Comparison of ENCODE assay signal across 14 cellular contexts in the genomic region with DNA sequence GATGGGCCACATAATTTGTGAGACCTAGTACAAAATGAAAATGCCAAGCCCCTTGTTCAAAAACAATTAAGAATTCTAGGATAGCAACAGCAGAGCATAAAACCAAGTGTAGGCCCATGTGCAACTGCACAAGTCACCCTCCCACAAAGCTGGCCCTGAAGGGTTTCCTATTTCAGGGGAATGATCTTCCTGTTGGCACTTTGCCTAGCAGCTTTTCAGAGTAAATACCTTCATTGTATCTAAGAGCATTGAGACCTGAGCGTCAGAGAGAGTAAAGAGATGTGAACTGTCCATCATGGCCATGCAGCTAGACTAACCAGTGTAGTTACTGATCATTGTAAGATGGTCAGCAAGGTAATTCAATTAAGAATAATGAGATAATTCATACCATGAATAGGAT.
DNase-seq lines count a peak whose midpoint lies in the region; ATAC-seq and TF ChIP-seq lines count a peak whose summit lies in the region.
"Had no signal": no experiment of that assay in that cellular context is flagged by ENCODE, and none has a peak within 500 bp of the region (broad histone marks: within the 10 kb centered on the region; RNA-seq: fewer than 3 reads in every experiment).

No MANE protein-coding gene starts in this region.

- no peak overlapping the region for H2BK5ac ChIP-seq in neuronal stem cell (ENCODE audit: low read length)

- H2BK120ac ChIP-seq in neuronal stem cell (ENCODE audit: low read depth, low read length) = no peak overlapping the region

- H3K4me3 ChIP-seq in PC-3 (ENCODE audit: low read length) = no peak overlapping the region
- H3K4me3 ChIP-seq in neuronal stem cell (ENCODE audit: low read length in 2 of 2) = no peak overlapping the region
- H3K4me3 ChIP-seq: Peyer's patch, spleen, vagina had no signal

- H2BK15ac ChIP-seq in neuronal stem cell (ENCODE audit: low read length) = no peak overlapping the region

- H3K9me2 ChIP-seq in PC-3 (replicated peaks; ENCODE audit: low read length) = no peaks in the 10 kb centered on the region

- H3K27ac Mint-ChIP-seq in activated naive CD8-positive, alpha-beta T cell treated with anti-CD3 and anti-CD28 coated beads, Interleukin-2, amount 50 U/mL, for 24 hours = no peak overlapping the region

- intact Hi-C loops in PC-3 (cut with micrococcal nuclease) = no loop called here

- peaks cover 22% of the 10 kb centered on the region for H3K4me1 ChIP-seq in PC-3 (ENCODE audit: insufficient read depth, low read length)
- H3K4me1 ChIP-seq in neuronal stem cell (ENCODE audit: control insufficient read depth in 2 of 2, insufficient read depth in 1 of 2, low read depth in 1 of 2, low read length in 2 of 2) = no peaks in the 10 kb centered on the region
- H3K4me1 ChIP-seq: Peyer's patch, spleen, vagina had no signal

- H2AFZ ChIP-seq in PC-3 (ENCODE audit: low read length) (no peak overlapping the region), neuronal stem cell (ENCODE audit: low read length) (no peak overlapping the region)

- no peaks in the 10 kb centered on the region for H4K20me1 ChIP-seq in PC-3 (ENCODE audit: low read length)

- H2BK12ac ChIP-seq in neuronal stem cell (ENCODE audit: low read length) = no peak overlapping the region

- no peaks in the 10 kb centered on the region for H3K27me3 Mint-ChIP-seq in activated naive CD8-positive, alpha-beta T cell treated with anti-CD3 and anti-CD28 coated beads, Interleukin-2, amount 50 U/mL, for 24 hours
- H3K27me3 Mint-ChIP-seq: naive thymus-derived CD4-positive, alpha-beta T cell had no signal

- H3K27me3 ChIP-seq in PC-3 (ENCODE audit: low read length) (no peaks in the 10 kb centered on the region), neuronal stem cell (ENCODE audit: control insufficient read depth in 3 of 3, insufficient read depth in 3 of 3, low read depth in 1 of 3, low read length in 3 of 3) (no peaks in the 10 kb centered on the region)
- H3K27me3 ChIP-seq: Peyer's patch, spleen, vagina had no signal

- H3K27ac ChIP-seq in PC-3 (ENCODE audit: low read length) = no peak overlapping the region
- no peak overlapping the region for H3K27ac ChIP-seq in neuronal stem cell (replicated peaks; ENCODE audit: low read length)
- H3K27ac ChIP-seq: Peyer's patch, spleen, vagina had no signal

- no peak overlapping the region for H3K23ac ChIP-seq in neuronal stem cell (ENCODE audit: low read depth, low read length, poor library complexity)

- CTCF ChIA-PET in PC-3 (lab: Charles Lee) = no interaction called here

- POLR2A ChIA-PET in PC-3 (lab: Charles Lee; ENCODE audit: unreplicated experiment) = no interaction called here

- WGBS in neuronal stem cell (ENCODE audit: extremely low coverage in 2 of 2, insufficient read length in 2 of 2, insufficient replicate concordance in 1 of 2), 2 donors = no CpG with 5 or more reads among the region's 1 CpG

- H3K79me1 ChIP-seq in neuronal stem cell (ENCODE audit: low read depth, low read length) = no peaks in the 10 kb centered on the region

- ATAC-seq in PC-3 = peak; percentile 67
- no peak for ATAC-seq in activated naive CD8-positive, alpha-beta T cell treated with anti-CD3 and anti-CD28 coated beads, Interleukin-2, amount 50 U/mL, for 24 hours
- ATAC-seq: naive thymus-derived CD4-positive, alpha-beta T cell had no signal

- no TSS peak for BruUV-seq in PC-3 (replicated peaks; lab: Mats Ljungman, UMichigan)

- no peaks in the 10 kb centered on the region for H3K9me3 Mint-ChIP-seq in activated naive CD8-positive, alpha-beta T cell treated with anti-CD3 and anti-CD28 coated beads, Interleukin-2, amount 50 U/mL, for 24 hours
- H3K9me3 Mint-ChIP-seq: naive thymus-derived CD4-positive, alpha-beta T cell had no signal

- DNase-seq in DMS53 treated with DMSO at 0.1 percent for 48 hours (lab: John Stamatoyannopoulos, UW; ENCODE audit: unreplicated experiment) (peak; percentile 84), NCI-H2029 treated with DMSO at 0.1 percent for 48 hours (lab: John Stamatoyannopoulos, UW) (peak; percentile 79), PC-3 (peak; percentile 78), iris pigment epithelial cell (ENCODE audit: low read depth) (peak; percentile 48), neuronal stem cell (ENCODE audit: low spot score) (no peak), hippocampal formation (lab: John Stamatoyannopoulos, UW) (no peak)
- DNase-seq in activated CD4-positive, CD25-positive, alpha-beta regulatory T cell (lab: John Stamatoyannopoulos, UW) = no peak
- no peak for DNase-seq in activated naive CD8-positive, alpha-beta T cell treated with anti-CD3 and anti-CD28 coated beads, Interleukin-2, amount 50 U/mL, for 24 hours
- DNase-seq: activated CD8-positive, alpha-beta memory T cell treated with anti-CD3 and anti-CD28 coated beads, Interleukin-2, amount 50 U/mL, for 48 hours; erythroblast; naive thymus-derived CD4-positive, alpha-beta T cell; Peyer's patch; spleen had no signal

- H3K9me3 ChIP-seq in PC-3 (ENCODE audit: low read length) = no peaks in the 10 kb centered on the region
- no peaks in the 10 kb centered on the region for H3K9me3 ChIP-seq in neuronal stem cell (replicated peaks in 1 of 2; ENCODE audit: control insufficient read depth in 2 of 2, insufficient read depth in 1 of 2, low read depth in 1 of 2, low read length in 2 of 2)
- H3K9me3 ChIP-seq: Peyer's patch, spleen, vagina had no signal

- no peaks in the 10 kb centered on the region for H3F3A ChIP-seq in PC-3 (ENCODE audit: low read length, unreplicated experiment)

- H4K91ac ChIP-seq in neuronal stem cell (ENCODE audit: low read depth, low read length, poor library complexity) = no peak overlapping the region

- no peaks in the 10 kb centered on the region for H3K4me1 Mint-ChIP-seq in activated naive CD8-positive, alpha-beta T cell treated with anti-CD3 and anti-CD28 coated beads, Interleukin-2, amount 50 U/mL, for 24 hours

- peaks cover 5% of the 10 kb centered on the region for H3K36me3 Mint-ChIP-seq in activated naive CD8-positive, alpha-beta T cell treated with anti-CD3 and anti-CD28 coated beads, Interleukin-2, amount 50 U/mL, for 24 hours (ENCODE audit: low read depth)

- TF ChIP-seq CTCF in PC-3 (conservative IDR thresholded peaks at IDR 0.05; ENCODE audit: low read depth, low read length) = no peak

- H3K14ac ChIP-seq in neuronal stem cell (ENCODE audit: low read length) = no peak overlapping the region

- H3K4me2 ChIP-seq in PC-3 (ENCODE audit: low read length) (no peak overlapping the region), neuronal stem cell (ENCODE audit: insufficient read depth, low read length, poor library complexity, severe bottlenecking) (no peak overlapping the region)

- H3K9ac ChIP-seq in PC-3 (ENCODE audit: low read length) (no peak overlapping the region), neuronal stem cell (ENCODE audit: low read depth, low read length, poor library complexity) (no peak overlapping the region)

- H2AK5ac ChIP-seq in neuronal stem cell (ENCODE audit: low read depth, low read length) = no peak overlapping the region

- no peak overlapping the region for H3K4ac ChIP-seq in neuronal stem cell (ENCODE audit: low read length)

- no peaks in the 10 kb centered on the region for H3K79me2 ChIP-seq in PC-3 (ENCODE audit: low read length)

- no peak overlapping the region for H3K4me3 Mint-ChIP-seq in activated naive CD8-positive, alpha-beta T cell treated with anti-CD3 and anti-CD28 coated beads, Interleukin-2, amount 50 U/mL, for 24 hours
- H3K4me3 Mint-ChIP-seq: naive thymus-derived CD4-positive, alpha-beta T cell had no signal

- H3K18ac ChIP-seq in neuronal stem cell (ENCODE audit: low read length) = no peak overlapping the region

- no peak overlapping the region for H4K8ac ChIP-seq in neuronal stem cell (ENCODE audit: low read depth, low read length)

- H3K36me3 ChIP-seq in PC-3 (ENCODE audit: low read depth, low read length) = no peaks in the 10 kb centered on the region
- peaks cover 0 to 5% of the 10 kb centered on the region in 2 donors for H3K36me3 ChIP-seq in neuronal stem cell (replicated peaks in 1 of 2; ENCODE audit: control insufficient read depth in 2 of 2, insufficient read depth in 2 of 2, low read length in 2 of 2)
- H3K36me3 ChIP-seq: Peyer's patch, spleen, vagina had no signal

Comparison
In these comparisons a context has a peak if more than half of its experiments do, and no peak if none do; other contexts are left out.
1. DNase-seq: peak in DMS53 treated with DMSO at 0.1 percent for 48 hours (single experiment), NCI-H2029 treated with DMSO at 0.1 percent for 48 hours (single experiment), PC-3 (single experiment) and iris pigment epithelial cell (single experiment); none in activated CD4-positive, CD25-positive, alpha-beta regulatory T cell (0 of 4), neuronal stem cell (single experiment), activated naive CD8-positive, alpha-beta T cell treated with anti-CD3 and anti-CD28 coated beads, Interleukin-2, amount 50 U/mL, for 24 hours (single experiment) and hippocampal formation (0 of 2).